ENCODE assay signal across 20 cellular contexts in genomic region chr6:153031335-153031955, GRCh38. TPM values are rescaled to one million over a fixed set of nuclear protein-coding genes. Genes with fewer than 3 reads are reported as not detected.
DNase-seq lines count a peak whose midpoint lies in the region; ATAC-seq and TF ChIP-seq lines count a peak whose summit lies in the region.
"Had no signal": no experiment of that assay in that cellular context is flagged by ENCODE, and none has a peak within 500 bp of the region (broad histone marks: within the 10 kb centered on the region; RNA-seq: fewer than 3 reads in every experiment).

No MANE protein-coding gene starts in this region.

- H3K9me2 ChIP-seq in GM23338 (ENCODE audit: insufficient read depth), result no peaks in the 10 kb centered on the region

- H3K4me1 Mint-ChIP-seq in GM23338 (peaks cover 16% of the 10 kb centered on the region), endothelial cell (ENCODE audit: unreplicated experiment) (peaks cover 14% of the 10 kb centered on the region)
- H3K4me1 Mint-ChIP-seq in activated T-cell treated with anti-CD3 and anti-CD28 coated beads, Interleukin-2, amount 50 U/mL, for 4 hours (ENCODE audit: low read depth), result no peaks in the 10 kb centered on the region

- H4K91ac ChIP-seq in mesenchymal stem cell (ENCODE audit: low read length), result no peak overlapping the region

- H3K36me3 Mint-ChIP-seq in GM23338 (ENCODE audit: low read depth) (no peaks in the 10 kb centered on the region), endothelial cell (ENCODE audit: low read depth, unreplicated experiment) (no peaks in the 10 kb centered on the region)
- no peaks in the 10 kb centered on the region for H3K36me3 Mint-ChIP-seq in activated T-cell treated with anti-CD3 and anti-CD28 coated beads, Interleukin-2, amount 50 U/mL, for 4 hours (ENCODE audit: insufficient read depth)

- no peaks in the 10 kb centered on the region for H3F3A ChIP-seq in GM23338 (replicated peaks; ENCODE audit: low read depth)

- DNase-seq in GM23338 (ENCODE audit: low spot score), result no peak
- peak; percentile 59 for DNase-seq in NCI-H69 (lab: John Stamatoyannopoulos, UW)
- DNase-seq in endothelial cell (ENCODE audit: low spot score), result no peak
- DNase-seq in mesenchymal stem cell, result peak; percentile 49
- DNase-seq in activated T-cell treated with anti-CD3 and anti-CD28 coated beads, Interleukin-2, amount 50 U/mL, for 4 hours, result no peak
- DNase-seq in activated CD4-positive, alpha-beta T cell treated with anti-CD3 and anti-CD28 coated beads, Interleukin-2, amount 50 U/mL, for 4 hours, result no peak
- DNase-seq in head of caudate nucleus, result no peak
- no peak for DNase-seq in SHP77 (lab: John Stamatoyannopoulos, UW)
- DNase-seq: activated CD4-positive, alpha-beta T cell treated with anti-CD3 and anti-CD28 coated beads for 1 hour; activated CD8-positive, alpha-beta memory T cell treated with anti-CD3 and anti-CD28 coated beads, Interleukin-2, amount 50 U/mL, for 48 hours; activated naive CD4-positive, alpha-beta T cell treated with anti-CD3 and anti-CD28 coated beads for 36 hours; effector CD8-positive, alpha-beta T cell; GDM1; NCI-H187 treated with DMSO at 0.1 percent for 48 hours; NCI-H526 treated with DMSO at 0.1 percent for 48 hours; psoas muscle had no signal

- no peak for TF ChIP-seq CTCF in GM23338 (conservative IDR thresholded peaks at IDR 0.05; ENCODE audit: low read depth in 2 of 2)
- TF ChIP-seq CTCF in endothelial cell (IDR thresholded peaks at IDR 0.05; ENCODE audit: unreplicated experiment), result no peak

- H3K79me2 ChIP-seq in GM23338 (replicated peaks; ENCODE audit: insufficient read depth), result no peaks in the 10 kb centered on the region

- H3K27me3 ChIP-seq in GM23338 (ENCODE audit: insufficient read depth) (no peaks in the 10 kb centered on the region), mesenchymal stem cell (ENCODE audit: control insufficient read depth in 1 of 2, insufficient read depth in 1 of 2, low read length in 2 of 2) (no peaks in the 10 kb centered on the region)

- H3K79me1 ChIP-seq in mesenchymal stem cell (replicated peaks; ENCODE audit: low read length, poor library complexity, severe bottlenecking), result peaks cover 24% of the 10 kb centered on the region

- H3K9me3 ChIP-seq in mesenchymal stem cell (ENCODE audit: control insufficient read depth, low read length), result no peaks in the 10 kb centered on the region
- H3K9me3 ChIP-seq: psoas muscle had no signal

- no peak overlapping the region for H2BK15ac ChIP-seq in mesenchymal stem cell (ENCODE audit: low read depth, poor library complexity, severe bottlenecking)

- no peak overlapping the region for H3K4me3 ChIP-seq in GM23338
- no peak overlapping the region for H3K4me3 ChIP-seq in mesenchymal stem cell (ENCODE audit: insufficient read depth in 1 of 2, low read depth in 1 of 2, low read length in 2 of 2)
- H3K4me3 ChIP-seq: psoas muscle had no signal

- H2BK120ac ChIP-seq in mesenchymal stem cell (ENCODE audit: low read depth, low read length), result no peak overlapping the region

- H3K4me1 ChIP-seq in GM23338 (ENCODE audit: insufficient read depth) (peaks cover 26% of the 10 kb centered on the region), mesenchymal stem cell (ENCODE audit: control insufficient read depth, insufficient read depth, low read depth, low read length) (no peaks in the 10 kb centered on the region)
- H3K4me1 ChIP-seq: psoas muscle had no signal

- H3K27ac Mint-ChIP-seq in GM23338, result no peak overlapping the region
- peak overlapping the region; percentile 44 for H3K27ac Mint-ChIP-seq in endothelial cell (ENCODE audit: unreplicated experiment)
- H3K27ac Mint-ChIP-seq: activated naive CD4-positive, alpha-beta T cell treated with anti-CD3 and anti-CD28 coated beads for 36 hours; HFFc6; T-helper 1 cell treated with Interleukin-12 subunit alpha and Interleukin-12 subunit beta and Interleukin-4 antibody, amounts not matched to agents 30 μg/mL and 1 μg/mL, for 36 hours had no signal

- H3K27me3 Mint-ChIP-seq in GM23338 (ENCODE audit: insufficient read depth, low read depth, poor library complexity), result peaks cover 6% of the 10 kb centered on the region
- no peaks in the 10 kb centered on the region for H3K27me3 Mint-ChIP-seq in endothelial cell (ENCODE audit: unreplicated experiment)
- peaks cover 12% of the 10 kb centered on the region for H3K27me3 Mint-ChIP-seq in activated T-cell treated with anti-CD3 and anti-CD28 coated beads, Interleukin-2, amount 50 U/mL, for 4 hours (ENCODE audit: low read depth)

- peak overlapping the region in 1 of 2 experiments; percentile 53 for H3K14ac ChIP-seq in mesenchymal stem cell (ENCODE audit: low read length in 2 of 2)

- H3K4ac ChIP-seq in mesenchymal stem cell (ENCODE audit: low read depth in 1 of 2, low read length in 2 of 2), result peak overlapping the region in 1 of 2 experiments; percentile 44

- no peak overlapping the region for H2BK12ac ChIP-seq in mesenchymal stem cell (ENCODE audit: low read length in 2 of 2)

- H3K4me3 Mint-ChIP-seq in GM23338 (no peak overlapping the region), endothelial cell (ENCODE audit: unreplicated experiment) (no peak overlapping the region)
- H3K4me3 Mint-ChIP-seq in activated T-cell treated with anti-CD3 and anti-CD28 coated beads, Interleukin-2, amount 50 U/mL, for 4 hours, result no peak overlapping the region
- H3K4me3 Mint-ChIP-seq: activated naive CD4-positive, alpha-beta T cell treated with anti-CD3 and anti-CD28 coated beads for 36 hours; HFFc6; T-helper 1 cell treated with Interleukin-12 subunit alpha and Interleukin-12 subunit beta and Interleukin-4 antibody, amounts not matched to agents 30 μg/mL and 1 μg/mL, for 36 hours had no signal

- H3K4me2 ChIP-seq in GM23338, result peak overlapping the region; percentile 44; the same call in 1 of the 2 replicates
- no peak overlapping the region for H3K4me2 ChIP-seq in mesenchymal stem cell (ENCODE audit: low read length, poor library complexity, severe bottlenecking)
- H3K4me2 ChIP-seq: KMS-11 had no signal

- H3K18ac ChIP-seq in mesenchymal stem cell (ENCODE audit: low read depth in 1 of 2, low read length in 2 of 2), result no peak overlapping the region

- H3K23ac ChIP-seq in mesenchymal stem cell (ENCODE audit: low read length in 2 of 2), result no peak overlapping the region

- no peak overlapping the region for H3K27ac ChIP-seq in GM23338 (ENCODE audit: low read depth)
- no peak overlapping the region for H3K27ac ChIP-seq in mesenchymal stem cell (ENCODE audit: low read length, poor library complexity, severe bottlenecking)
- H3K27ac ChIP-seq: KMS-11, psoas muscle had no signal

- H3K9me3 Mint-ChIP-seq in GM23338, result no peaks in the 10 kb centered on the region
- no peaks in the 10 kb centered on the region for H3K9me3 Mint-ChIP-seq in endothelial cell (ENCODE audit: unreplicated experiment)
- H3K9me3 Mint-ChIP-seq in activated T-cell treated with anti-CD3 and anti-CD28 coated beads, Interleukin-2, amount 50 U/mL, for 4 hours, result no peaks in the 10 kb centered on the region
- H3K9me3 Mint-ChIP-seq: activated naive CD4-positive, alpha-beta T cell treated with anti-CD3 and anti-CD28 coated beads for 36 hours; HFFc6; T-helper 1 cell treated with Interleukin-12 subunit alpha and Interleukin-12 subunit beta and Interleukin-4 antibody, amounts not matched to agents 30 μg/mL and 1 μg/mL, for 36 hours had no signal

- no peak overlapping the region for H2AFZ ChIP-seq in GM23338
- no peak overlapping the region for H2AFZ ChIP-seq in mesenchymal stem cell (ENCODE audit: low read depth, low read length)

- 20% methylated on average over 1 of the region's 1 CpG for WGBS in mesenchymal stem cell

- H2AK5ac ChIP-seq in mesenchymal stem cell (ENCODE audit: low read length, severe bottlenecking), result no peak overlapping the region

- H3K36me3 ChIP-seq in GM23338 (ENCODE audit: insufficient read depth) (no peaks in the 10 kb centered on the region), mesenchymal stem cell (ENCODE audit: control insufficient read depth in 1 of 2, insufficient read depth in 2 of 2, low read depth in 1 of 2, low read length in 2 of 2) (peaks cover 0 to 9% of the 10 kb centered on the region in 2 experiments)

- no peaks in the 10 kb centered on the region for H4K20me1 ChIP-seq in GM23338 (replicated peaks; ENCODE audit: insufficient read depth)

- H2BK5ac ChIP-seq in mesenchymal stem cell (ENCODE audit: low read depth, low read length, poor library complexity, severe bottlenecking), result no peak overlapping the region

- H4K8ac ChIP-seq in mesenchymal stem cell (ENCODE audit: low read length), result no peak overlapping the region

- peak overlapping the region; percentile 63 for H3K9ac ChIP-seq in mesenchymal stem cell (ENCODE audit: low read length)
- H3K9ac ChIP-seq: KMS-11 had no signal

- no peak for ATAC-seq in GM23338
- ATAC-seq in activated T-cell treated with anti-CD3 and anti-CD28 coated beads, Interleukin-2, amount 50 U/mL, for 4 hours, result no peak
- ATAC-seq: Panc1, psoas muscle had no signal

- intact Hi-C loops in head of caudate nucleus (cut with DNase I), result no loop called here

TF ChIP-seq in GM23338, 12 proteins besides CTCF, POLR2A, EP300 and RAD21 (continues in another document):
- TF ChIP-seq NANOG (IDR thresholded peaks at IDR 0.05; ENCODE audit: borderline replicate concordance), result 0 out of 2 replicates have a peak, but pooled peaks have one; percentile 31
- TF ChIP-seq ETS1 (IDR thresholded peaks at IDR 0.05), result no peak

RNA-seq across cellular contexts. Expression of gene MTRF1L, which starts 28.9 kb away (rescaled TPM):
- total RNA-seq in GM23338 (2014; rRNA removed; shearing (Covaris generic)), result 17.0 and 20.5 TPM in 2 replicates
- 22.3 and 28.3 TPM in 2 replicates for polyA plus RNA-seq in GM23338 (2016; fragmentation: Nextera tagmentation; extraction: Ambion mirVana)
- total RNA-seq in endothelial cell (ENCODE audit: unreplicated experiment), result 42.2 TPM
- polyA plus RNA-seq in mesenchymal stem cell (2013, experiment 1 of 2), result 24.7 TPM
- polyA plus RNA-seq in mesenchymal stem cell (2013, experiment 2 of 2), result 25.1 TPM
- 10 to 100 TPM; 20.3 to 23.7 (median 21.6) TPM for total RNA-seq in activated T-cell treated with anti-CD3 and anti-CD28 coated beads, Interleukin-2, amount 50 U/mL, for 4 hours

RNA-seq across cellular contexts. Expression of gene FBXO5, which starts 48.6 kb away (rescaled TPM):
- 48.1 and 49.6 TPM in 2 replicates for total RNA-seq in GM23338 (2014; rRNA removed; shearing (Covaris generic))
- polyA plus RNA-seq in GM23338 (2016; fragmentation: Nextera tagmentation; extraction: Ambion mirVana), result 41.3 and 51.2 TPM in 2 replicates
- 9.4 TPM for total RNA-seq in endothelial cell (ENCODE audit: unreplicated experiment)
- 5.9 TPM for polyA plus RNA-seq in mesenchymal stem cell (2013, experiment 1 of 2)
- 5.8 TPM for polyA plus RNA-seq in mesenchymal stem cell (2013, experiment 2 of 2)
- total RNA-seq in activated T-cell treated with anti-CD3 and anti-CD28 coated beads, Interleukin-2, amount 50 U/mL, for 4 hours, result 10 to 100 TPM in 2 of 3 donors, 1 to 10 TPM in 1; 9.7 to 10.6 (median 10.0) TPM

Comparison
In these comparisons a context has a peak if more than half of its experiments do, and no peak if none do; other contexts are left out.
1. DNase-seq: peak in NCI-H69 (single experiment) and mesenchymal stem cell (single experiment); none in GM23338 (single experiment), endothelial cell (single experiment), activated T-cell treated with anti-CD3 and anti-CD28 coated beads, Interleukin-2, amount 50 U/mL, for 4 hours (single experiment), activated CD4-positive, alpha-beta T cell treated with anti-CD3 and anti-CD28 coated beads, Interleukin-2, amount 50 U/mL, for 4 hours (0 of 2), head of caudate nucleus (0 of 42) and SHP77 (0 of 2).